Comparison of ENCODE assay signal across 8 cellular contexts in the genomic region with DNA sequence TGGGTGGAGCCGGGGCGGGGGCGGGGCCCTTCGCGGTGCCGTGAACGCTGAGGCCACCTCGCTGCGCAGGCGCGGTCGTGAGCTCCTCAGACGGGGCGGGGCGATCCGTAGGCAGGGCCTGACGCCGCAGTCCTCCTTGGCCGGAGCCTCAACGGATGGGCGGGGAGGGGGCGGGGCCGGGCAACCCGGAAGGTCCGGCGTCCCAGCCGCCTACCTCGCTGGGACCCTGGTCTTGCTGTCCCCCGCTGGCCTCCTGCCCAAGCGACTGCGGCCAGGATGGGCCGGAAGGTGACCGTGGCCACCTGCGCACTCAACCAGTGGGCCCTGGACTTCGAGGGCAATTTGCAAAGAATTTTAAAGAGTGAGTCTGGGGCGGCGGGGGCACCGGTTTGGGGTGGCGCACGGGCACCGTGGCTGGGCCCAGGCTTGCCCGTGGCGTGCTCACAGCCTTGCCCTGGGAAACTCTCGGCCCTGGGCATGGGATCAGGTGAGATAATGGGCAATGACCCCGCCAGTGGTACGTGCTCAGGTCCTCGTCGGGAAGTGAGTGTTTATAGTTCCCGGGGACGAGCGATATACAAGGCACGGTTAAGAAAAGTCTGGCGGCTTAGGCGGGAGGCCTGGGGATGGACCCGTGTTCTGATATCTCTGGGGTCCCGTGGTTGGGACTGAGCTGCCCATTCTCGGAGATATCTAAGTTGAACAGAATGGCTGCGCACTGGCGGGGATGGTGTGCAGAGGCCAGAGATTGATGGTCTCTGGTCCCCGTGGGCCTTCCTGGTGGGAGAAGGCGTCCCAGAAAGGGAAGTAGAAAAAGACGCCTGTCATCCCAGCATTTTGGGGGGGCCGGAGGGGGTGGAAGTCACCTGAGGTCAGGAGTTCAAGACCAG. TPM values are rescaled to one million over a fixed set of nuclear protein-coding genes. Genes with fewer than 3 reads are reported as not detected.
DNase-seq lines count a peak whose midpoint lies in the region; ATAC-seq and TF ChIP-seq lines count a peak whose summit lies in the region.

A gene (plus strand): TSS at position 183 of the 890 bp plus-strand sequence. CDS start 94 bp downstream, at position 277.

- peaks cover 10% of the 10 kb centered on the region for H3K4me1 ChIP-seq in colonic mucosa

- peaks cover 50% of the 10 kb centered on the region for H3K36me3 Mint-ChIP-seq in activated CD4-positive, alpha-beta T cell treated with anti-CD3 and anti-CD28 coated beads, Interleukin-2, amount 10 ng/mL, durations not matched to agents 24 days and 14 days (ENCODE audit: low read depth)

- H3K27ac ChIP-seq in colonic mucosa = peak within 1 kb of the TSS; percentile 82

- intact Hi-C loops in activated CD4-positive, alpha-beta T cell treated with anti-CD3 and anti-CD28 coated beads, Interleukin-2, amount 10 ng/mL, durations not matched to agents 24 days and 14 days (cut with micrococcal nuclease) = loop anchor here (5.0 kb wide), 1 partner anchor 1251 kb away; a partner anchor contains a TSS
- intact Hi-C loops in colonic mucosa (cut with DNase I) = no loop called here

- H3K4me1 Mint-ChIP-seq in activated CD4-positive, alpha-beta T cell treated with anti-CD3 and anti-CD28 coated beads, Interleukin-2, amount 10 ng/mL, durations not matched to agents 24 days and 14 days = peaks cover 52% of the 10 kb centered on the region

- DNase-seq in AG08396 (ENCODE audit: low spot score) = peak; percentile 100
- DNase-seq in NCI-H526 treated with DMSO at 0.1 percent for 48 hours (lab: John Stamatoyannopoulos, UW) = peak; percentile 92
- peak; percentile 98 for DNase-seq in activated CD4-positive, alpha-beta T cell treated with anti-CD3 and anti-CD28 coated beads, Interleukin-2, amount 10 ng/mL, durations not matched to agents 24 days and 14 days
- DNase-seq in colonic mucosa = peak; percentile 99
- peak; percentile 98 for DNase-seq in left kidney (ENCODE audit: low read depth, low spot score)
- DNase-seq in stimulated activated CD4-positive, alpha-beta T cell treated with anti-CD3 and anti-CD28 coated beads, Interleukin-1b, Interleukin-23, amount 100 ng/mL, for 48 hours = peak; percentile 92

- peak within 1 kb of the TSS; percentile 97 for H3K4me3 Mint-ChIP-seq in activated CD4-positive, alpha-beta T cell treated with anti-CD3 and anti-CD28 coated beads, Interleukin-2, amount 10 ng/mL, durations not matched to agents 24 days and 14 days

- H3K27ac Mint-ChIP-seq in activated CD4-positive, alpha-beta T cell treated with anti-CD3 and anti-CD28 coated beads, Interleukin-2, amount 10 ng/mL, durations not matched to agents 24 days and 14 days = peak within 1 kb of the TSS; percentile 93

- H3K36me3 ChIP-seq in colonic mucosa = peaks cover 16% of the 10 kb centered on the region

- peak within 1 kb of the TSS; percentile 91 for H3K4me3 ChIP-seq in colonic mucosa

- no peaks in the 10 kb centered on the region for H3K9me3 ChIP-seq in colonic mucosa

- peak; percentile 39 for ATAC-seq in HG03457 (IDR thresholded peaks at IDR 0.05; ENCODE audit: unreplicated experiment)

- no peaks in the 10 kb centered on the region for H3K9me3 Mint-ChIP-seq in activated CD4-positive, alpha-beta T cell treated with anti-CD3 and anti-CD28 coated beads, Interleukin-2, amount 10 ng/mL, durations not matched to agents 24 days and 14 days

- TF ChIP-seq CTCF in colonic mucosa (IDR thresholded peaks at IDR 0.05) = no peak

- peak within 1 kb of the TSS; percentile 78 to 81 for H3K9ac ChIP-seq in colonic mucosa (ENCODE audit: low read depth in 2 of 2, low read length in 2 of 2)

- no peaks in the 10 kb centered on the region for H3K27me3 ChIP-seq in colonic mucosa

- no peaks in the 10 kb centered on the region for H3K27me3 Mint-ChIP-seq in activated CD4-positive, alpha-beta T cell treated with anti-CD3 and anti-CD28 coated beads, Interleukin-2, amount 10 ng/mL, durations not matched to agents 24 days and 14 days

- TF ChIP-seq POLR2A in GM19099 (IDR thresholded peaks at IDR 0.05; ENCODE audit: extremely low read depth, insufficient read length, low read depth) = peak; percentile 85

RNA-seq across cellular contexts. Expression of the gene that starts here (rescaled TPM):
- total RNA-seq in activated CD4-positive, alpha-beta T cell treated with anti-CD3 and anti-CD28 coated beads, Interleukin-2, amount 10 ng/mL, durations not matched to agents 24 days and 14 days = 101 and 109 TPM in 2 replicates
- 100 to 1,000 TPM; 133 to 178 TPM for total RNA-seq in colonic mucosa

Comparison
In these comparisons a context has a peak if more than half of its experiments do, and no peak if none do; other contexts are left out.
1. Peak in every context shown above with its lines: DNase-seq, ATAC-seq, H3K4me3 ChIP-seq and H3K27ac ChIP-seq.